1 cellular context compared by ENCODE assay signal in genomic region chr4:186021461-186022167, GRCh38.
TF ChIP-seq lines count a peak whose summit lies in the region.

No MANE protein-coding gene starts in this region.

TF ChIP-seq in HepG2, 621 proteins besides CTCF, POLR2A, EP300 and RAD21 (continued from another document):
- no peak for TF ChIP-seq ZNF3 (CRISPR knock-in tag; IDR thresholded peaks at IDR 0.05)
- TF ChIP-seq GATAD2A (CRISPR knock-in tag; IDR thresholded peaks at IDR 0.05) = 0 out of 2 replicates have a peak, but pooled peaks have one; percentile 18
- TF ChIP-seq ZNF180 (CRISPR knock-in tag; IDR thresholded peaks at IDR 0.05; ENCODE audit: borderline replicate concordance, low read depth) = no peak
- no peak for TF ChIP-seq IKZF1 (IDR thresholded peaks at IDR 0.05)
